28 cellular contexts compared by ENCODE assay signal in the genomic region with DNA sequence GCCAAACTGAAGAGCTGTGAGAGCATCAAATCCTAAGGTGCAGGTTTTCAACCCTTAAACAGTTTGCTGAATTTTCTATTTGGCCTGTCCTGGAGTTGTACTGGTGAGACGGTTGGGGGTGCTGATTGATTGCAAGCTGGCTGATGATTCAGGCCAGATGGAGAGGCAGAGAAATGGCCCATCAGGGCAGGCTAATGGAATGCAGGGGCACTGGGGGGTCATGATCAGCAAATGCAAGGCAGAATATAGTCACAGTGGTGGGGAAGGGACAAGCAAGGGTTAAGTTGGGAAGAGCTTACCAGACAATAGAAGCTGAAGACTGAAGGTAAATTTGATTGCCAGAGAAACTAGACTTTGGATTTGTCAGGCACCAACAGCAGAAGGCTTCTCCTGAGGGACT. TPM values are rescaled to one million over a fixed set of nuclear protein-coding genes. Genes with fewer than 3 reads are reported as not detected.
"Had no signal": no experiment of that assay in that cellular context is flagged by ENCODE, and none has a peak within 500 bp of the region (broad histone marks: within the 10 kb centered on the region; RNA-seq: fewer than 3 reads in every experiment).

No MANE protein-coding gene starts in this region.

- H3K27ac ChIP-seq: ascending aorta, coronary artery, dorsolateral prefrontal cortex, hepatocyte, left lung, pancreas, psoas muscle, right atrium auricular region, stomach, thyroid gland, upper lobe of right lung had no signal

- H3K4me1 ChIP-seq: psoas muscle, thyroid gland had no signal

- DNase-seq: activated CD4-positive, alpha-beta memory T cell treated with anti-CD3 and anti-CD28 coated beads for 36 hours; activated CD4-positive, alpha-beta T cell treated with anti-CD3 and anti-CD28 coated beads, Interleukin-2, amount 10 ng/mL, durations not matched to agents 24 days and 14 days; activated CD8-positive, alpha-beta memory T cell treated with anti-CD3 and anti-CD28 coated beads, Interleukin-2, amount 50 U/mL, for 4 hours; activated gamma-delta T cell; activated naive CD4-positive, alpha-beta T cell treated with anti-CD3 and anti-CD28 coated beads, Interleukin-2, amount 10 ng/mL, durations not matched to agents 7 days and 5 days; activated naive CD8-positive, alpha-beta T cell treated with anti-CD3 and anti-CD28 coated beads, Interleukin-2, amount 10 ng/mL, durations not matched to agents 7 days and 5 days; activated T-cell treated with anti-CD3 and anti-CD28 coated beads, Interleukin-2, amount 50 U/mL, for 1 hour; dorsolateral prefrontal cortex; effector memory CD4-positive, alpha-beta T cell; kidney glomerular epithelial cell; left lung; pancreas; psoas muscle; stimulated activated CD4-positive, alpha-beta T cell treated with anti-CD3 and anti-CD28 coated beads, Interleukin-15, amount 100 ng/mL, for 24 hours; stimulated activated CD4-positive, alpha-beta T cell treated with anti-CD3 and anti-CD28 coated beads, Interleukin-2, amount 100 ng/mL, for 24 hours; stimulated activated naive B cell treated with anti-CD40 and anti-IgM and Interleukin-4, amounts not matched to agents 10 μg/mL and 1 μg/mL and 100 μg/mL, for 72 hours; stomach; T-helper 1 cell; thyroid gland; upper lobe of right lung had no signal

- H3K9me3 Mint-ChIP-seq: activated CD4-positive, alpha-beta memory T cell treated with anti-CD3 and anti-CD28 coated beads for 36 hours; activated CD4-positive, alpha-beta T cell treated with anti-CD3 and anti-CD28 coated beads, Interleukin-2, amount 10 ng/mL, durations not matched to agents 24 days and 14 days; activated naive CD4-positive, alpha-beta T cell treated with anti-CD3 and anti-CD28 coated beads, Interleukin-2, amount 10 ng/mL, durations not matched to agents 7 days and 5 days; activated naive CD8-positive, alpha-beta T cell treated with anti-CD3 and anti-CD28 coated beads, Interleukin-2, amount 10 ng/mL, durations not matched to agents 7 days and 5 days; activated T-helper 1 cell treated with anti-CD3 and anti-CD28 coated beads, Interleukin-12 subunit alpha, Interleukin-12 subunit beta, Interleukin-2, Interleukin-4 antibody, amounts not matched to agents 30 ng/mL and 10 ng/mL and 1 ng/mL, durations not matched to agents 14 hours and 24 hours and 36 hours; T-helper 2 cell treated with Interferon-gamma antibody and Interleukin-4, amounts not matched to agents 5 μg/mL and 100 μg/mL, for 36 hours had no signal

- H3K27ac Mint-ChIP-seq: activated CD4-positive, alpha-beta memory T cell treated with anti-CD3 and anti-CD28 coated beads for 36 hours; activated CD4-positive, alpha-beta T cell treated with anti-CD3 and anti-CD28 coated beads, Interleukin-2, amount 10 ng/mL, durations not matched to agents 24 days and 14 days; activated naive CD4-positive, alpha-beta T cell treated with anti-CD3 and anti-CD28 coated beads, Interleukin-2, amount 10 ng/mL, durations not matched to agents 7 days and 5 days; activated naive CD8-positive, alpha-beta T cell treated with anti-CD3 and anti-CD28 coated beads, Interleukin-2, amount 10 ng/mL, durations not matched to agents 7 days and 5 days; activated T-helper 1 cell treated with anti-CD3 and anti-CD28 coated beads, Interleukin-12 subunit alpha, Interleukin-12 subunit beta, Interleukin-2, Interleukin-4 antibody, amounts not matched to agents 30 ng/mL and 10 ng/mL and 1 ng/mL, durations not matched to agents 14 hours and 24 hours and 36 hours; nephron; stimulated activated naive B cell treated with anti-CD40 and anti-IgM and Interleukin-4, amounts not matched to agents 10 μg/mL and 1 μg/mL and 100 μg/mL, for 72 hours; T-helper 2 cell treated with Interferon-gamma antibody and Interleukin-4, amounts not matched to agents 5 μg/mL and 100 μg/mL, for 36 hours had no signal

- H3K9me3 ChIP-seq: ascending aorta, left lung, pancreas, psoas muscle, right atrium auricular region, stomach, thyroid gland, upper lobe of right lung had no signal

- H3K4me2 ChIP-seq: hepatocyte had no signal

- H3K36me3 ChIP-seq: ascending aorta, left lung, pancreas, right atrium auricular region, stomach, thyroid gland, upper lobe of right lung had no signal

- H3K79me2 ChIP-seq: hepatocyte had no signal

- H3K27me3 ChIP-seq: ascending aorta, dorsolateral prefrontal cortex, hepatocyte, pancreas, right atrium auricular region, thyroid gland, upper lobe of right lung had no signal

- H3K4me3 ChIP-seq: ascending aorta, coronary artery, dorsolateral prefrontal cortex, hepatocyte, left lung, lung, pancreas, psoas muscle, right atrium auricular region, stomach, thyroid gland, upper lobe of right lung had no signal

- H2AFZ ChIP-seq: hepatocyte had no signal

- H3K4me3 Mint-ChIP-seq: activated CD4-positive, alpha-beta memory T cell treated with anti-CD3 and anti-CD28 coated beads for 36 hours; activated CD4-positive, alpha-beta T cell treated with anti-CD3 and anti-CD28 coated beads, Interleukin-2, amount 10 ng/mL, durations not matched to agents 24 days and 14 days; activated naive CD4-positive, alpha-beta T cell treated with anti-CD3 and anti-CD28 coated beads, Interleukin-2, amount 10 ng/mL, durations not matched to agents 7 days and 5 days; activated naive CD8-positive, alpha-beta T cell treated with anti-CD3 and anti-CD28 coated beads, Interleukin-2, amount 10 ng/mL, durations not matched to agents 7 days and 5 days; activated T-helper 1 cell treated with anti-CD3 and anti-CD28 coated beads, Interleukin-12 subunit alpha, Interleukin-12 subunit beta, Interleukin-2, Interleukin-4 antibody, amounts not matched to agents 30 ng/mL and 10 ng/mL and 1 ng/mL, durations not matched to agents 14 hours and 24 hours and 36 hours; nephron; stimulated activated naive B cell treated with anti-CD40 and anti-IgM and Interleukin-4, amounts not matched to agents 10 μg/mL and 1 μg/mL and 100 μg/mL, for 72 hours; T-helper 2 cell treated with Interferon-gamma antibody and Interleukin-4, amounts not matched to agents 5 μg/mL and 100 μg/mL, for 36 hours had no signal

- ATAC-seq: left lung; pancreas; psoas muscle; stimulated activated naive B cell treated with anti-CD40 and anti-IgM and Interleukin-4, amounts not matched to agents 10 μg/mL and 1 μg/mL and 100 μg/mL, for 72 hours; upper lobe of right lung had no signal

- H3K36me3 Mint-ChIP-seq: activated CD4-positive, alpha-beta memory T cell treated with anti-CD3 and anti-CD28 coated beads for 36 hours; activated naive CD4-positive, alpha-beta T cell treated with anti-CD3 and anti-CD28 coated beads, Interleukin-2, amount 10 ng/mL, durations not matched to agents 7 days and 5 days; activated naive CD8-positive, alpha-beta T cell treated with anti-CD3 and anti-CD28 coated beads, Interleukin-2, amount 10 ng/mL, durations not matched to agents 7 days and 5 days; stimulated activated naive B cell treated with anti-CD40 and anti-IgM and Interleukin-4, amounts not matched to agents 10 μg/mL and 1 μg/mL and 100 μg/mL, for 72 hours had no signal

RNA-seq across cellular contexts. Expression of a gene that starts 4.2 kb away (rescaled TPM):
- total RNA-seq: activated CD4-positive, alpha-beta memory T cell treated with anti-CD3 and anti-CD28 coated beads for 36 hours; activated CD4-positive, alpha-beta T cell treated with anti-CD3 and anti-CD28 coated beads, Interleukin-2, amount 10 ng/mL, durations not matched to agents 24 days and 14 days; activated naive CD8-positive, alpha-beta T cell treated with anti-CD3 and anti-CD28 coated beads, Interleukin-2, amount 10 ng/mL, durations not matched to agents 7 days and 5 days; activated T-helper 1 cell treated with anti-CD3 and anti-CD28 coated beads, Interleukin-12 subunit alpha, Interleukin-12 subunit beta, Interleukin-2, Interleukin-4 antibody, amounts not matched to agents 30 ng/mL and 10 ng/mL and 1 ng/mL, durations not matched to agents 14 hours and 24 hours and 36 hours had no signal
